Comparison of ENCODE assay signal across 22 cellular contexts in the genomic region with DNA sequence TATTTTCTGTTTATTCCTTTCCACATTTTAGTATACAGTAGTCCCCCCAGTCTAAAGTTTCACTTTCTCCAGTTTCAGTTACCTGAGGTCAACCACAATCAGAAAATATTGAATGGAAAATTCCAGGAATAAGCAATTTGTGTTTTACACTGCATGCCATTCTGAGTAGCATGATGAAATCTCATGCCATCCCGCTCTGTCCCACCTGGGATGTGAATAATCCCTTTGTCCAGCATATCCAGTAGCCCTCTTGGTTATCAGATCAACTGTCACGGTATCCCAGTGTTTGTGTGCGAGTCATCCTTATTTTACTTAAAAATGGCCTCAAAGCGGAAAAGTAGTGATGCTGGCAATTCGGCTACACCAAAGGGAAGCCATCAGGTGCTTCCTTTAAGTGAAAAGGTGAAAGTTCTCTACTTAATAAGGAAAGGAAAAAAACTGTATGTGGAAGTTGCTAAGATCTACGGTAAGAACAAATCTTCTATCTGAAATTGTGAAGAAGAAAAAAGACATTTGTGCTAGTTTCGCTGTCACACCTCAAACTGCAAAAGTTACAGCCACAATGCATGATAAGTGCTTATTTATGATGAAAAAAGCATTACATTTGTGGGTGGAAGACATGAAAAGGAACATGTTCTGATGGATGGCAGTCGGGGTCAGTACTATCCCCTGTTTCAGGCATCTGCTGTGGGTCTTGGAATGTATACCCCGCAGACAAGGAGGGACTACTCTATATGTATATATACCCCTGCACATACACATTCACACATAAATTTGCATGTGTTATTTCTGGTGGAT. TPM values are rescaled to one million over a fixed set of nuclear protein-coding genes. Genes with fewer than 3 reads are reported as not detected.
DNase-seq lines count a peak whose midpoint lies in the region; ATAC-seq and TF ChIP-seq lines count a peak whose summit lies in the region.
"Had no signal": no experiment of that assay in that cellular context is flagged by ENCODE, and none has a peak within 500 bp of the region (broad histone marks: within the 10 kb centered on the region; RNA-seq: fewer than 3 reads in every experiment).

No MANE protein-coding gene starts in this region.

- TF ChIP-seq CTCF in Caco-2 (IDR thresholded peaks at IDR 0.05; ENCODE audit: insufficient read depth in 1 of 2, low read depth in 1 of 2, low read length in 1 of 2, severe bottlenecking in 1 of 2, unreplicated experiment in 1 of 2): no peak
- no peak for TF ChIP-seq CTCF in HFFc6 (IDR thresholded peaks at IDR 0.05)
- no peak for TF ChIP-seq CTCF in foreskin keratinocyte (conservative IDR thresholded peaks at IDR 0.05)
- no peak for TF ChIP-seq CTCF in GM10266 (IDR thresholded peaks at IDR 0.05; ENCODE audit: control insufficient read depth, insufficient read depth, low read depth, missing control alignments)
- no peak for TF ChIP-seq CTCF in progenitor cell of endocrine pancreas (IDR thresholded peaks at IDR 0.05; ENCODE audit: unreplicated experiment)

- peak; percentile 49 for ATAC-seq in SK-N-SH treated with all-trans-retinoic acid at 6 μM for 48 hours
- ATAC-seq in foreskin keratinocyte: peak; percentile 33

- H3K27me3 ChIP-seq in Caco-2 (replicated peaks; ENCODE audit: control insufficient read depth, insufficient read depth, low read length): no peaks in the 10 kb centered on the region
- peaks cover 8% of the 10 kb centered on the region for H3K27me3 ChIP-seq in foreskin keratinocyte
- H3K27me3 ChIP-seq: spleen had no signal

- CTCF ChIA-PET in Caco-2 (lab: Charles Lee): no interaction called here

- intact Hi-C loops in Caco-2 (cut with micrococcal nuclease; ENCODE audit: unreplicated experiment): no loop called here

- H3K4me3 ChIP-seq in Caco-2 (ENCODE audit: low read depth, low read length): no peak overlapping the region
- H3K4me3 ChIP-seq: esophagus squamous epithelium, spleen had no signal

- H3K36me3 Mint-ChIP-seq in Caco-2 (ENCODE audit: insufficient read depth, unreplicated experiment): no peaks in the 10 kb centered on the region
- H3K36me3 Mint-ChIP-seq in HFFc6 (ENCODE audit: low read depth): no peaks in the 10 kb centered on the region
- H3K36me3 Mint-ChIP-seq in progenitor cell of endocrine pancreas (ENCODE audit: insufficient read depth): no peaks in the 10 kb centered on the region
- H3K36me3 Mint-ChIP-seq: brain had no signal

- POLR2A ChIA-PET in Caco-2 (lab: Charles Lee): no interaction called here

- H3K4me1 ChIP-seq in Caco-2 (no peaks in the 10 kb centered on the region), foreskin keratinocyte (no peaks in the 10 kb centered on the region)

- H3K9me3 ChIP-seq in Caco-2: no peaks in the 10 kb centered on the region
- H3K9me3 ChIP-seq: esophagus squamous epithelium, spleen had no signal

- BruUV-seq in Caco-2 (replicated peaks; lab: Mats Ljungman, UMichigan): no TSS peak

- H3K4me1 Mint-ChIP-seq in Caco-2 (ENCODE audit: low read depth, unreplicated experiment) (no peaks in the 10 kb centered on the region), HFFc6 (ENCODE audit: low read depth) (peaks cover 20% of the 10 kb centered on the region), progenitor cell of endocrine pancreas (ENCODE audit: low read depth) (peaks cover 8% of the 10 kb centered on the region)

- H3K9me3 Mint-ChIP-seq in Caco-2 (ENCODE audit: unreplicated experiment) (no peaks in the 10 kb centered on the region), HFFc6 (no peaks in the 10 kb centered on the region), progenitor cell of endocrine pancreas (ENCODE audit: low read depth) (no peaks in the 10 kb centered on the region)
- H3K9me3 Mint-ChIP-seq: brain; T-helper 1 cell treated with Interleukin-12 subunit alpha and Interleukin-12 subunit beta and Interleukin-4 antibody, amounts not matched to agents 30 μg/mL and 1 μg/mL, for 36 hours had no signal

- H3K27me3 Mint-ChIP-seq in Caco-2 (ENCODE audit: insufficient read depth, unreplicated experiment) (no peaks in the 10 kb centered on the region), HFFc6 (ENCODE audit: insufficient read depth) (no peaks in the 10 kb centered on the region; the same call in 1 of the 2 replicates), progenitor cell of endocrine pancreas (peaks cover 3% of the 10 kb centered on the region)
- H3K27me3 Mint-ChIP-seq: brain had no signal

- H3K4me3 Mint-ChIP-seq in Caco-2 (ENCODE audit: unreplicated experiment): no peak overlapping the region
- no peak overlapping the region for H3K4me3 Mint-ChIP-seq in HFFc6
- H3K4me3 Mint-ChIP-seq in progenitor cell of endocrine pancreas (ENCODE audit: low read depth): no peak overlapping the region
- H3K4me3 Mint-ChIP-seq: brain; T-helper 1 cell treated with Interleukin-12 subunit alpha and Interleukin-12 subunit beta and Interleukin-4 antibody, amounts not matched to agents 30 μg/mL and 1 μg/mL, for 36 hours had no signal

- H3K27ac Mint-ChIP-seq in Caco-2 (ENCODE audit: unreplicated experiment): no peak overlapping the region
- H3K27ac Mint-ChIP-seq in HFFc6: no peak overlapping the region
- no peak overlapping the region for H3K27ac Mint-ChIP-seq in progenitor cell of endocrine pancreas
- H3K27ac Mint-ChIP-seq: T-helper 1 cell treated with Interleukin-12 subunit alpha and Interleukin-12 subunit beta and Interleukin-4 antibody, amounts not matched to agents 30 μg/mL and 1 μg/mL, for 36 hours had no signal

- DNase-seq in Caco-2: peak; percentile 25 to 38
- DNase-seq in HFFc6: peak; percentile 9
- peak in 1 of 2 donors; percentile 53 for DNase-seq in foreskin keratinocyte
- no peak for DNase-seq in GM10266 (ENCODE audit: extremely low spot score)
- DNase-seq in progenitor cell of endocrine pancreas (ENCODE audit: low spot score, unreplicated experiment): no peak
- no peak for DNase-seq in DMS79 (lab: John Stamatoyannopoulos, UW)
- no peak for DNase-seq in COR-L47 (lab: John Stamatoyannopoulos, UW)
- DNase-seq: activated CD4-positive, CD25-positive, alpha-beta regulatory T cell treated with anti-CD3 and anti-CD28 coated beads, Interleukin-2, amount 50 U/mL, for 72 hours; activated CD8-positive, alpha-beta memory T cell treated with anti-CD3 and anti-CD28 coated beads, Interleukin-2, amount 50 U/mL, for 4 hours; activated naive CD4-positive, alpha-beta T cell treated with Interleukin-2 at 50 U/mL for 16 hours; esophagus squamous epithelium; hippocampal formation; NCI-H510A treated with DMSO at 0.1 percent for 48 hours; spleen; stimulated activated naive CD4-positive, alpha-beta T cell had no signal

- H3K27ac ChIP-seq in foreskin keratinocyte: no peak overlapping the region
- H3K27ac ChIP-seq: esophagus squamous epithelium, spleen had no signal

- no peaks in the 10 kb centered on the region for H3K36me3 ChIP-seq in Caco-2 (ENCODE audit: control insufficient read depth, insufficient read depth, low read length)
- H3K36me3 ChIP-seq: esophagus squamous epithelium, spleen had no signal

TF ChIP-seq in SK-N-SH treated with all-trans-retinoic acid at 6 μM for 48 hours, 23 proteins besides CTCF, POLR2A, EP300 and RAD21:
- TF ChIP-seq, protein P1, sequence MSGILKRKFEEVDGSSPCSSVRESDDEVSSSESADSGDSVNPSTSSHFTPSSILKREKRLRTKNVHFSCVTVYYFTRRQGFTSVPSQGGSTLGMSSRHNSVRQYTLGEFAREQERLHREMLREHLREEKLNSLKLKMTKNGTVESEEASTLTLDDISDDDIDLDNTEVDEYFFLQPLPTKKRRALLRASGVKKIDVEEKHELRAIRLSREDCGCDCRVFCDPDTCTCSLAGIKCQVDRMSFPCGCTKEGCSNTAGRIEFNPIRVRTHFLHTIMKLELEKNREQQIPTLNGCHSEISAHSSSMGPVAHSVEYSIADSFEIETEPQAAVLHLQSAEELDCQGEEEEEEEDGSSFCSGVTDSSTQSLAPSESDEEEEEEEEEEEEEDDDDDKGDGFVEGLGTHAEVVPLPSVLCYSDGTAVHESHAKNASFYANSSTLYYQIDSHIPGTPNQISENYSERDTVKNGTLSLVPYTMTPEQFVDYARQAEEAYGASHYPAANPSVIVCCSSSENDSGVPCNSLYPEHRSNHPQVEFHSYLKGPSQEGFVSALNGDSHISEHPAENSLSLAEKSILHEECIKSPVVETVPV (CRISPR knock-in tag; IDR thresholded peaks at IDR 0.05): no peak
- TF ChIP-seq ZFP30 (CRISPR knock-in tag; IDR thresholded peaks at IDR 0.05) (no peak), ZNF8 (CRISPR knock-in tag; IDR thresholded peaks at IDR 0.05) (no peak), ZNF70 (CRISPR knock-in tag; IDR thresholded peaks at IDR 0.05) (no peak), CSDC2 (CRISPR knock-in tag; IDR thresholded peaks at IDR 0.05) (0 out of 2 replicates have a peak, but pooled peaks have one; percentile 36), ARNTL (CRISPR knock-in tag; IDR thresholded peaks at IDR 0.05; ENCODE audit: borderline replicate concordance, low read depth) (no peak), BACH2 (CRISPR knock-in tag; IDR thresholded peaks at IDR 0.05; ENCODE audit: borderline replicate concordance) (no peak), ISL1 (CRISPR knock-in tag; IDR thresholded peaks at IDR 0.05) (0 out of 2 replicates have a peak, but pooled peaks have one; percentile 28), OSR1 (CRISPR knock-in tag; IDR thresholded peaks at IDR 0.05) (no peak)
- TF ChIP-seq, protein P2, sequence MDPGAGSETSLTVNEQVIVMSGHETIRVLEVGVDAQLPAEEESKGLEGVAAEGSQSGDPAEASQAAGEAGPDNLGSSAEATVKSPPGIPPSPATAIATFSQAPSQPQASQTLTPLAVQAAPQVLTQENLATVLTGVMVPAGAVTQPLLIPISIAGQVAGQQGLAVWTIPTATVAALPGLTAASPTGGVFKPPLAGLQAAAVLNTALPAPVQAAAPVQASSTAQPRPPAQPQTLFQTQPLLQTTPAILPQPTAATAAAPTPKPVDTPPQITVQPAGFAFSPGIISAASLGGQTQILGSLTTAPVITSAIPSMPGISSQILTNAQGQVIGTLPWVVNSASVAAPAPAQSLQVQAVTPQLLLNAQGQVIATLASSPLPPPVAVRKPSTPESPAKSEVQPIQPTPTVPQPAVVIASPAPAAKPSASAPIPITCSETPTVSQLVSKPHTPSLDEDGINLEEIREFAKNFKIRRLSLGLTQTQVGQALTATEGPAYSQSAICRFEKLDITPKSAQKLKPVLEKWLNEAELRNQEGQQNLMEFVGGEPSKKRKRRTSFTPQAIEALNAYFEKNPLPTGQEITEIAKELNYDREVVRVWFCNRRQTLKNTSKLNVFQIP (CRISPR knock-in tag; IDR thresholded peaks at IDR 0.05; ENCODE audit: borderline replicate concordance, low read depth): no peak

RNA-seq across cellular contexts. Expression of gene NOX3, which starts 11.3 kb away (rescaled TPM):
- total RNA-seq in Caco-2 (2022) (not detected in 2 replicates), foreskin keratinocyte (not detected in 2 replicates), progenitor cell of endocrine pancreas (not detected in 2 replicates)
- not detected for total RNA-seq in HFFc6 (2021; fragmentation: NEBNext Ultra II Directional; extraction: Animal tissue kit (Norgen Biotek cat#: 25700))
- not detected in 2 replicates for polyA plus RNA-seq in foreskin keratinocyte
- total RNA-seq: dermis microvascular lymphatic vessel endothelial cell, esophagus squamous epithelium, mucosa of gallbladder, omental fat pad, spleen, ureter had no signal

Comparison
In these comparisons a context has a peak if more than half of its experiments do, and no peak if none do; other contexts are left out.
1. DNase-seq: peak in Caco-2 (2 of 2) and HFFc6 (single experiment); none in GM10266 (single experiment), progenitor cell of endocrine pancreas (single experiment), DMS79 (single experiment) and COR-L47 (single experiment).